In the genomic region with DNA sequence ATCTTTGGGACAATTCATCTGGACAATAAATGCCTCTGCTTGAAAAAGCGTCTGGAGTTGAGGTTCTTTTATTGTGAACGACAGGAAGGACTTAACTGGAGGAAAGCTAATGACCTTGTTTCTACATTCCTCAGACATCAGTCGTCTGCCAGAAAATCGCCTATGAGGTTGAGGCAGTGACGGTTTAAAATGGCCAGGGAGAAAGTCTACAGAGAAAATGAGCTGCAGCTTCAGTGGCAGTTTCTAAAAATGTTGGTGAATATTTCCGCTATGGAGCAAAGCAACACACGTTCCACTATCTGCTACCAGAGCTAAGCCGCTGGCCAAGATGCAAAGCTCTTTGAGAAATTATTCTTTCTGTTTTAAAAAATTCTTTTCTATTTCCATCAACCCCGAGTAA, we compare ENCODE assay signal across 2 cellular contexts.
TF ChIP-seq lines count a peak whose summit lies in the region.

No MANE protein-coding gene starts in this region.

TF ChIP-seq in IMR-90, 13 proteins besides CTCF, POLR2A, EP300 and RAD21 (continued from another document):
- TF ChIP-seq, protein P1, sequence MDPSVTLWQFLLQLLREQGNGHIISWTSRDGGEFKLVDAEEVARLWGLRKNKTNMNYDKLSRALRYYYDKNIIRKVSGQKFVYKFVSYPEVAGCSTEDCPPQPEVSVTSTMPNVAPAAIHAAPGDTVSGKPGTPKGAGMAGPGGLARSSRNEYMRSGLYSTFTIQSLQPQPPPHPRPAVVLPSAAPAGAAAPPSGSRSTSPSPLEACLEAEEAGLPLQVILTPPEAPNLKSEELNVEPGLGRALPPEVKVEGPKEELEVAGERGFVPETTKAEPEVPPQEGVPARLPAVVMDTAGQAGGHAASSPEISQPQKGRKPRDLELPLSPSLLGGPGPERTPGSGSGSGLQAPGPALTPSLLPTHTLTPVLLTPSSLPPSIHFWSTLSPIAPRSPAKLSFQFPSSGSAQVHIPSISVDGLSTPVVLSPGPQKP (IDR thresholded peaks at IDR 0.05; ENCODE audit: borderline replicate concordance, low read depth, low read length) = no peak
- no peak for TF ChIP-seq CEBPB (IDR thresholded peaks at IDR 0.05; ENCODE audit: low read depth, low read length)

TF ChIP-seq in K562, 482 proteins besides CTCF, POLR2A, EP300 and RAD21 (continued from another document):
- TF ChIP-seq ZNF175 (CRISPR knock-in tag; IDR thresholded peaks at IDR 0.05; ENCODE audit: low read depth) (no peak), PRMT5 (CRISPR knock-in tag; IDR thresholded peaks at IDR 0.05) (no peak)
TF ChIP-seq in K562: peak in this region for 0.
